Comparison of ENCODE assay signal across 2 cellular contexts in the genomic region with DNA sequence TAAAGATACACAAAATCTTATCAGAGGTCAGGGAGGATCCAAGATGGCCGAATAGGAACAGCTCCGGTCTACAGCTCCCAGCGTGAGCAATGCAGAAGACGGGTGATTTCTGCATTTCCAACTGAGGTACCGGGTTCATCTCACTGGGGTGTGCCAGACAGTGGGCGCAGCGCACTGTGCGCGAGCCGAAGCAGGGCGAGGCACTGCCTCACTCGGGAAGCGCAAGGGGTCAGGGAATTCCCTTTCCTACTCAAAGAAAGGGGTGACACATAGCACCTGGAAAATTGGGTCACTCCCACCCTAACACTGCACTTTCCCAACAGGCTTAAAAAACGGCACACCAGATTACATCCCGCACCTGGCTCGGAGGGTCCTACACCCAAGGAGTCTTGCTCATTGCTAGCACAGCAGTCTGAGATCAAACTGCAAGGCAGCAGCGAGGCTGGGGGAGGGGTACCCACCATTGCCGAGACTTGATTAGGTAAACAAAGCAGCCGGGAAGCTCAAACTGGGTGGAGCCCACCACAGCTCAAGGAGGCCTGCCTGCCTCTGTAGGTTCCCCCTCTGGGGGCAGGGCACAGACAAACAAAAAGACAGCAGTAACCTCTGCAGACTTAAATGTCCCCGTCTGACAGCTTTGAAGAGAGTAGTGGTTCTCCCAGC. TPM values are rescaled to one million over a fixed set of nuclear protein-coding genes. Genes with fewer than 3 reads are reported as not detected.
"Had no signal": no experiment of that assay in that cellular context is flagged by ENCODE, and none has a peak within 500 bp of the region (broad histone marks: within the 10 kb centered on the region; RNA-seq: fewer than 3 reads in every experiment).

No MANE protein-coding gene starts in this region.

RNA-seq across cellular contexts. Expression of a gene that starts 55.7 kb away (rescaled TPM):
- total RNA-seq: hepatocyte; natural killer cell treated with Interleukin-12 subunit alpha and Interleukin-12 subunit beta and Interleukin-15 and Interleukin-18, amount 100 ng/mL, for 72 hours had no signal
